ENCODE assay signal across 10 cellular contexts in genomic region chr16:10741844-10742243, GRCh38. TPM values are rescaled to one million over a fixed set of nuclear protein-coding genes. Genes with fewer than 3 reads are reported as not detected.
DNase-seq lines count a peak whose midpoint lies in the region; ATAC-seq and TF ChIP-seq lines count a peak whose summit lies in the region.
"Had no signal": no experiment of that assay in that cellular context is flagged by ENCODE, and none has a peak within 500 bp of the region (broad histone marks: within the 10 kb centered on the region; RNA-seq: fewer than 3 reads in every experiment).

No MANE protein-coding gene starts in this region.

- no peaks in the 10 kb centered on the region for H3K27me3 Mint-ChIP-seq in stimulated activated memory B cell treated with anti-CD40 and anti-IgM and Interleukin-4, amounts not matched to agents 10 μg/mL and 1 μg/mL and 100 μg/mL, for 72 hours
- H3K27me3 Mint-ChIP-seq: activated CD8-positive, alpha-beta memory T cell treated with anti-CD3 and anti-CD28 coated beads, Interleukin-2, amount 10 ng/mL, durations not matched to agents 7 days and 5 days had no signal

- peaks cover 17% of the 10 kb centered on the region for H3K36me3 Mint-ChIP-seq in stimulated activated memory B cell treated with anti-CD40 and anti-IgM and Interleukin-4, amounts not matched to agents 10 μg/mL and 1 μg/mL and 100 μg/mL, for 72 hours

- no peak for TF ChIP-seq CTCF in cardiac muscle cell (IDR thresholded peaks at IDR 0.05; ENCODE audit: low read depth, low read length)
- no peak for TF ChIP-seq CTCF in GM10248 (IDR thresholded peaks at IDR 0.05; ENCODE audit: control extremely low read depth, extremely low read depth, low read depth, missing control alignments)
- no peak for TF ChIP-seq CTCF in upper lobe of right lung (IDR thresholded peaks at IDR 0.05)

- no peak overlapping the region for H3K4me3 Mint-ChIP-seq in stimulated activated memory B cell treated with anti-CD40 and anti-IgM and Interleukin-4, amounts not matched to agents 10 μg/mL and 1 μg/mL and 100 μg/mL, for 72 hours

- H3K36me3 ChIP-seq in cardiac muscle cell (no peaks in the 10 kb centered on the region), upper lobe of right lung (no peaks in the 10 kb centered on the region)

- H3K27me3 ChIP-seq in cardiac muscle cell (no peaks in the 10 kb centered on the region), upper lobe of right lung (no peaks in the 10 kb centered on the region)

- peak overlapping the region; percentile 93 for H3K27ac Mint-ChIP-seq in stimulated activated memory B cell treated with anti-CD40 and anti-IgM and Interleukin-4, amounts not matched to agents 10 μg/mL and 1 μg/mL and 100 μg/mL, for 72 hours

- intact Hi-C loops in upper lobe of right lung (cut with DNase I): loop anchor here (10.0 kb wide), 1 partner anchor 183 kb away; no protein-coding TSS in a partner anchor

- H3K4me3 ChIP-seq in cardiac muscle cell (no peak overlapping the region), upper lobe of right lung (no peak overlapping the region)

- POLR2A ChIA-PET in GM10248 (lab: Yijun Ruan, JAX): no interaction called here

- ATAC-seq in stimulated activated memory B cell treated with anti-CD40 and anti-IgM and Interleukin-4, amounts not matched to agents 10 μg/mL and 1 μg/mL and 100 μg/mL, for 72 hours: no peak
- ATAC-seq in upper lobe of right lung: no peak
- ATAC-seq: activated CD8-positive, alpha-beta memory T cell treated with anti-CD3 and anti-CD28 coated beads, Interleukin-2, amount 10 ng/mL, durations not matched to agents 7 days and 5 days had no signal

- H3K9me3 ChIP-seq in cardiac muscle cell (ENCODE audit: low read depth): no peaks in the 10 kb centered on the region
- H3K9me3 ChIP-seq in upper lobe of right lung: no peaks in the 10 kb centered on the region

- peaks cover 83% of the 10 kb centered on the region for H3K4me1 Mint-ChIP-seq in stimulated activated memory B cell treated with anti-CD40 and anti-IgM and Interleukin-4, amounts not matched to agents 10 μg/mL and 1 μg/mL and 100 μg/mL, for 72 hours

- H3K27ac ChIP-seq in cardiac muscle cell (peak overlapping the region; percentile 24), upper lobe of right lung (no peak overlapping the region)

- H3K4me1 ChIP-seq in cardiac muscle cell (ENCODE audit: low read depth) (peaks cover 18% of the 10 kb centered on the region), upper lobe of right lung (peaks cover 44% of the 10 kb centered on the region)

- CTCF ChIA-PET in GM10248 (lab: Yijun Ruan, JAX): interaction anchor here (1.7 to 3.9 kb wide), 3 partner anchors 8 to 177 kb away, joined by 4 to 13 read pairs (median 8); no protein-coding TSS in a partner anchor

- no peaks in the 10 kb centered on the region for H3K9me3 Mint-ChIP-seq in stimulated activated memory B cell treated with anti-CD40 and anti-IgM and Interleukin-4, amounts not matched to agents 10 μg/mL and 1 μg/mL and 100 μg/mL, for 72 hours

- DNase-seq in NCI-H1092 treated with DMSO at 0.1 percent for 48 hours (lab: John Stamatoyannopoulos, UW) (peak; percentile 70), SHP77 (lab: John Stamatoyannopoulos, UW) (peak; percentile 51 to 60), cardiac muscle cell (ENCODE audit: low read depth in 1 of 2, low spot score in 1 of 2) (peak in 1 of 2 donors; percentile 30), GM10248 (ENCODE audit: extremely low spot score) (no peak), ecto neural progenitor cell (ENCODE audit: low spot score) (no peak), upper lobe of right lung (no peak)
- DNase-seq: activated CD8-positive, alpha-beta memory T cell treated with anti-CD3 and anti-CD28 coated beads, Interleukin-2, amount 10 ng/mL, durations not matched to agents 7 days and 5 days; amniotic stem cell had no signal

RNA-seq across cellular contexts. Expression of gene NUBP1, which starts 1.8 kb away (rescaled TPM):
- total RNA-seq in cardiac muscle cell: 44.6 and 60.4 TPM in 2 replicates
- 53.2 and 54.0 TPM in 2 replicates for polyA plus RNA-seq in cardiac muscle cell
- total RNA-seq in upper lobe of right lung: 33.7 TPM

RNA-seq across cellular contexts. Expression of gene TEKT5, which starts 47.1 kb away (rescaled TPM):
- 0.48 and 0.99 TPM in 2 replicates for total RNA-seq in cardiac muscle cell
- polyA plus RNA-seq in cardiac muscle cell: 0.48 and 0.62 TPM in 2 replicates
- total RNA-seq in upper lobe of right lung: not detected
- total RNA-seq: LHCN-M2 had no signal

Comparison
In these comparisons a context has a peak if more than half of its experiments do, and no peak if none do; other contexts are left out.
1. DNase-seq: peak in NCI-H1092 treated with DMSO at 0.1 percent for 48 hours (single experiment) and SHP77 (2 of 2); none in GM10248 (single experiment), ecto neural progenitor cell (single experiment) and upper lobe of right lung (single experiment).